1 cellular context compared by ENCODE assay signal in the genomic region with DNA sequence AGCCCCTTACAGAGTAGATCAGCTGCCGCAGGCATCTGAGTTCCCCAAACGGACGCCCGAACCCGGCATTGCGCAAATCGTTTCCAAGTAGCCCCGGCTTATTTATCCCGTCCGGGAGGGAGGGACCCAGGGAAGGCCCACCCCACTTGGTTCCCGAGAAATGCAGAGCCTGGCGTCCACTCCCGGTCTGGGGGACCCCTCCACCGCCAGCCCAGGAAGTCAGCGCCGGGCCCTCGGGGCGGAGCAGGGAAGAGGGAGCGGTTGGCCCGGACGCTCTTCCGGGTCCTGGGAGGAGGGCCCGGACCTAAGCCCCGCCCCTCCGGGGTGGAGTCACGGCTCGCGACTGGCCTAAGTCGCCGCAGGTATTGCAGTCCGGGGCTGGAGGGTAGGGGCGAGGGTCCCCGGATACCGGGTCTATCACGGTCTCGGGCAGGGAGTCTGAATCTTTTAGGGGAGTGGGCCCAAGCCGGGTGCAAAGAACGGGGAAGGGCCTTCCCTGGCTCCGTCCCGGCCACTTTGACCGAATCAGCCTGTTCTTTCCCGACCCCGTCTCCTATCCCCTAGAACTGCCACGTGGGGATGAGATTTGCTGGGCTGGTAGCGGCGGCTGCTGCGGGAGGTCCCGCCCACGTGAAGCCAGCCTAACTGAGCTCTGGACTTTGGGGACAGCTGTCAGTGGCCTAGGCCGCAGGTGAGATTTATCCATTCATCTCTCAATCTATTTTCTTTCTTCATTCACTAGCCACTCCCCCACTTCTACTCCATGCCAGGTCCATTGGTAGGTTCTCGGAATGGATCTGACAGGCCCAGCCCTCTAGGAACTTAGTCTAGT.
TF ChIP-seq lines count a peak whose summit lies in the region.

A gene with protein sequence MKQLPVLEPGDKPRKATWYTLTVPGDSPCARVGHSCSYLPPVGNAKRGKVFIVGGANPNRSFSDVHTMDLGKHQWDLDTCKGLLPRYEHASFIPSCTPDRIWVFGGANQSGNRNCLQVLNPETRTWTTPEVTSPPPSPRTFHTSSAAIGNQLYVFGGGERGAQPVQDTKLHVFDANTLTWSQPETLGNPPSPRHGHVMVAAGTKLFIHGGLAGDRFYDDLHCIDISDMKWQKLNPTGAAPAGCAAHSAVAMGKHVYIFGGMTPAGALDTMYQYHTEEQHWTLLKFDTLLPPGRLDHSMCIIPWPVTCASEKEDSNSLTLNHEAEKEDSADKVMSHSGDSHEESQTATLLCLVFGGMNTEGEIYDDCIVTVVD (plus strand): TSS at position 327 of the 832 bp plus-strand sequence. CDS start 2,472 bp downstream, outside the sequence.

TF ChIP-seq in HepG2, 621 proteins besides CTCF, POLR2A, EP300 and RAD21 (continued from another document and continues in another):
- no peak for TF ChIP-seq LCORL (IDR thresholded peaks at IDR 0.05)
- TF ChIP-seq LCORL (CRISPR knock-in tag; IDR thresholded peaks at IDR 0.05): no peak
- no peak; the same call in 1 of the 2 replicates for TF ChIP-seq FOXO1 (CRISPR knock-in tag; IDR thresholded peaks at IDR 0.05)
- TF ChIP-seq, protein P1, sequence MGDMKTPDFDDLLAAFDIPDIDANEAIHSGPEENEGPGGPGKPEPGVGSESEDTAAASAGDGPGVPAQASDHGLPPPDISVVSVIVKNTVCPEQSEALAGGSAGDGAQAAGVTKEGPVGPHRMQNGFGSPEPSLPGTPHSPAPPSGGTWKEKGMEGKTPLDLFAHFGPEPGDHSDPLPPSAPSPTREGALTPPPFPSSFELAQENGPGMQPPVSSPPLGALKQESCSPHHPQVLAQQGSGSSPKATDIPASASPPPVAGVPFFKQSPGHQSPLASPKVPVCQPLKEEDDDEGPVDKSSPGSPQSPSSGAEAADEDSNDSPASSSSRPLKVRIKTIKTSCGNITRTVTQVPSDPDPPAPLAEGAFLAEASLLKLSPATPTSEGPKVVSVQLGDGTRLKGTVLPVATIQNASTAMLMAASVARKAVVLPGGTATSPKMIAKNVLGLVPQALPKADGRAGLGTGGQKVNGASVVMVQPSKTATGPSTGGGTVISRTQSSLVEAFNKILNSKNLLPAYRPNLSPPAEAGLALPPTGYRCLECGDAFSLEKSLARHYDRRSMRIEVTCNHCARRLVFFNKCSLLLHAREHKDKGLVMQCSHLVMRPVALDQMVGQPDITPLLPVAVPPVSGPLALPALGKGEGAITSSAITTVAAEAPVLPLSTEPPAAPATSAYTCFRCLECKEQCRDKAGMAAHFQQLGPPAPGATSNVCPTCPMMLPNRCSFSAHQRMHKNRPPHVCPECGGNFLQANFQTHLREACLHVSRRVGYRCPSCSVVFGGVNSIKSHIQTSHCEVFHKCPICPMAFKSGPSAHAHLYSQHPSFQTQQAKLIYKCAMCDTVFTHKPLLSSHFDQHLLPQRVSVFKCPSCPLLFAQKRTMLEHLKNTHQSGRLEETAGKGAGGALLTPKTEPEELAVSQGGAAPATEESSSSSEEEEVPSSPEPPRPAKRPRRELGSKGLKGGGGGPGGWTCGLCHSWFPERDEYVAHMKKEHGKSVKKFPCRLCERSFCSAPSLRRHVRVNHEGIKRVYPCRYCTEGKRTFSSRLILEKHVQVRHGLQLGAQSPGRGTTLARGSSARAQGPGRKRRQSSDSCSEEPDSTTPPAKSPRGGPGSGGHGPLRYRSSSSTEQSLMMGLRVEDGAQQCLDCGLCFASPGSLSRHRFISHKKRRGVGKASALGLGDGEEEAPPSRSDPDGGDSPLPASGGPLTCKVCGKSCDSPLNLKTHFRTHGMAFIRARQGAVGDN (CRISPR knock-in tag; IDR thresholded peaks at IDR 0.05): peak; percentile 89
- no peak for TF ChIP-seq NFIC (IDR thresholded peaks at IDR 0.05; ENCODE audit: low read length)
- TF ChIP-seq, protein P2, sequence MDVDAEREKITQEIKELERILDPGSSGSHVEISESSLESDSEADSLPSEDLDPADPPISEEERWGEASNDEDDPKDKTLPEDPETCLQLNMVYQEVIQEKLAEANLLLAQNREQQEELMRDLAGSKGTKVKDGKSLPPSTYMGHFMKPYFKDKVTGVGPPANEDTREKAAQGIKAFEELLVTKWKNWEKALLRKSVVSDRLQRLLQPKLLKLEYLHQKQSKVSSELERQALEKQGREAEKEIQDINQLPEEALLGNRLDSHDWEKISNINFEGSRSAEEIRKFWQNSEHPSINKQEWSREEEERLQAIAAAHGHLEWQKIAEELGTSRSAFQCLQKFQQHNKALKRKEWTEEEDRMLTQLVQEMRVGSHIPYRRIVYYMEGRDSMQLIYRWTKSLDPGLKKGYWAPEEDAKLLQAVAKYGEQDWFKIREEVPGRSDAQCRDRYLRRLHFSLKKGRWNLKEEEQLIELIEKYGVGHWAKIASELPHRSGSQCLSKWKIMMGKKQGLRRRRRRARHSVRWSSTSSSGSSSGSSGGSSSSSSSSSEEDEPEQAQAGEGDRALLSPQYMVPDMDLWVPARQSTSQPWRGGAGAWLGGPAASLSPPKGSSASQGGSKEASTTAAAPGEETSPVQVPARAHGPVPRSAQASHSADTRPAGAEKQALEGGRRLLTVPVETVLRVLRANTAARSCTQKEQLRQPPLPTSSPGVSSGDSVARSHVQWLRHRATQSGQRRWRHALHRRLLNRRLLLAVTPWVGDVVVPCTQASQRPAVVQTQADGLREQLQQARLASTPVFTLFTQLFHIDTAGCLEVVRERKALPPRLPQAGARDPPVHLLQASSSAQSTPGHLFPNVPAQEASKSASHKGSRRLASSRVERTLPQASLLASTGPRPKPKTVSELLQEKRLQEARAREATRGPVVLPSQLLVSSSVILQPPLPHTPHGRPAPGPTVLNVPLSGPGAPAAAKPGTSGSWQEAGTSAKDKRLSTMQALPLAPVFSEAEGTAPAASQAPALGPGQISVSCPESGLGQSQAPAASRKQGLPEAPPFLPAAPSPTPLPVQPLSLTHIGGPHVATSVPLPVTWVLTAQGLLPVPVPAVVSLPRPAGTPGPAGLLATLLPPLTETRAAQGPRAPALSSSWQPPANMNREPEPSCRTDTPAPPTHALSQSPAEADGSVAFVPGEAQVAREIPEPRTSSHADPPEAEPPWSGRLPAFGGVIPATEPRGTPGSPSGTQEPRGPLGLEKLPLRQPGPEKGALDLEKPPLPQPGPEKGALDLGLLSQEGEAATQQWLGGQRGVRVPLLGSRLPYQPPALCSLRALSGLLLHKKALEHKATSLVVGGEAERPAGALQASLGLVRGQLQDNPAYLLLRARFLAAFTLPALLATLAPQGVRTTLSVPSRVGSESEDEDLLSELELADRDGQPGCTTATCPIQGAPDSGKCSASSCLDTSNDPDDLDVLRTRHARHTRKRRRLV (CRISPR knock-in tag; IDR thresholded peaks at IDR 0.05): peak; percentile 56; the same call in 1 of the 2 replicates
- TF ChIP-seq, protein P3, sequence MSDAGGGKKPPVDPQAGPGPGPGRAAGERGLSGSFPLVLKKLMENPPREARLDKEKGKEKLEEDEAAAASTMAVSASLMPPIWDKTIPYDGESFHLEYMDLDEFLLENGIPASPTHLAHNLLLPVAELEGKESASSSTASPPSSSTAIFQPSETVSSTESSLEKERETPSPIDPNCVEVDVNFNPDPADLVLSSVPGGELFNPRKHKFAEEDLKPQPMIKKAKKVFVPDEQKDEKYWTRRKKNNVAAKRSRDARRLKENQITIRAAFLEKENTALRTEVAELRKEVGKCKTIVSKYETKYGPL (CRISPR knock-in tag; IDR thresholded peaks at IDR 0.05): no peak; the same call in 1 of the 2 replicates
- TF ChIP-seq ZBTB7B (CRISPR knock-in tag; IDR thresholded peaks at IDR 0.05): peak; percentile 68
- TF ChIP-seq NRL (CRISPR knock-in tag; IDR thresholded peaks at IDR 0.05; ENCODE audit: borderline replicate concordance): peak; percentile 67; the same call in 1 of the 2 replicates
- peak; percentile 61; the same call in 1 of the 2 replicates for TF ChIP-seq ZNF547 (CRISPR knock-in tag; IDR thresholded peaks at IDR 0.05)
- TF ChIP-seq IRF2 (CRISPR knock-in tag; IDR thresholded peaks at IDR 0.05): peak; percentile 76
- peak; percentile 70 for TF ChIP-seq GABPA (IDR thresholded peaks at IDR 0.05; ENCODE audit: low read depth, low read length)
- peak; percentile 86 for TF ChIP-seq GABPA (CRISPR knock-in tag; IDR thresholded peaks at IDR 0.05; ENCODE audit: low read depth)
- no peak for TF ChIP-seq CBFB (CRISPR knock-in tag; IDR thresholded peaks at IDR 0.05)
- peak; percentile 30; the same call in 1 of the 2 replicates for TF ChIP-seq CCDC6 (CRISPR knock-in tag; IDR thresholded peaks at IDR 0.05)
- TF ChIP-seq ASH2L (IDR thresholded peaks at IDR 0.05; ENCODE audit: insufficient read length, low read depth, low read length): peak; percentile 74
- TF ChIP-seq REST (IDR thresholded peaks at IDR 0.05; ENCODE audit: borderline replicate concordance in 1 of 2, low read depth in 1 of 2, low read length in 2 of 2): peak in 1 of 2 experiments; percentile 54; a peak in 1 of 4 replicates
- 0 out of 2 replicates have a peak, but pooled peaks have one; percentile 64 for TF ChIP-seq ZNF589 (CRISPR knock-in tag; conservative IDR thresholded peaks at IDR 0.05)
- TF ChIP-seq ZNF678 (CRISPR knock-in tag; IDR thresholded peaks at IDR 0.05): no peak; the same call in 1 of the 2 replicates
- no peak for TF ChIP-seq FOXM1 (CRISPR knock-in tag; IDR thresholded peaks at IDR 0.05)
- TF ChIP-seq DR1 (CRISPR knock-in tag; IDR thresholded peaks at IDR 0.05): peak; percentile 71
- TF ChIP-seq DNMT3B (CRISPR knock-in tag; conservative IDR thresholded peaks at IDR 0.05): peak; percentile 88
- no peak for TF ChIP-seq HMG20B (CRISPR knock-in tag; conservative IDR thresholded peaks at IDR 0.05)
- 0 out of 2 replicates have a peak, but pooled peaks have one; percentile 61 for TF ChIP-seq DNMT1 (CRISPR knock-in tag; IDR thresholded peaks at IDR 0.05)
- peak; percentile 22 for TF ChIP-seq U2AF1 (optimal IDR thresholded peaks at IDR 0.05; ENCODE audit: low read depth, low read length)
- TF ChIP-seq, protein P4, sequence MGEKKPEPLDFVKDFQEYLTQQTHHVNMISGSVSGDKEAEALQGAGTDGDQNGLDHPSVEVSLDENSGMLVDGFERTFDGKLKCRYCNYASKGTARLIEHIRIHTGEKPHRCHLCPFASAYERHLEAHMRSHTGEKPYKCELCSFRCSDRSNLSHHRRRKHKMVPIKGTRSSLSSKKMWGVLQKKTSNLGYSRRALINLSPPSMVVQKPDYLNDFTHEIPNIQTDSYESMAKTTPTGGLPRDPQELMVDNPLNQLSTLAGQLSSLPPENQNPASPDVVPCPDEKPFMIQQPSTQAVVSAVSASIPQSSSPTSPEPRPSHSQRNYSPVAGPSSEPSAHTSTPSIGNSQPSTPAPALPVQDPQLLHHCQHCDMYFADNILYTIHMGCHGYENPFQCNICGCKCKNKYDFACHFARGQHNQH (CRISPR knock-in tag; IDR thresholded peaks at IDR 0.05): peak; percentile 43; the same call in 1 of the 2 replicates
- TF ChIP-seq ZNF256 (CRISPR knock-in tag; conservative IDR thresholded peaks at IDR 0.05): no peak
- TF ChIP-seq ZNF782 (CRISPR knock-in tag; IDR thresholded peaks at IDR 0.05; ENCODE audit: borderline replicate concordance): no peak
- no peak; the same call in 1 of the 2 replicates for TF ChIP-seq ZZZ3 (CRISPR knock-in tag; IDR thresholded peaks at IDR 0.05; ENCODE audit: borderline replicate concordance)
- TF ChIP-seq ZIK1 (CRISPR knock-in tag; IDR thresholded peaks at IDR 0.05; ENCODE audit: borderline replicate concordance, low read depth): peak; percentile 66; the same call in 1 of the 2 replicates
- TF ChIP-seq ZNF296 (CRISPR knock-in tag; conservative IDR thresholded peaks at IDR 0.05): 0 out of 2 replicates have a peak, but pooled peaks have one; percentile 15
- TF ChIP-seq SIN3A (IDR thresholded peaks at IDR 0.05; ENCODE audit: borderline replicate concordance, low read depth, low read length): 0 out of 2 replicates have a peak, but pooled peaks have one; percentile 56
- TF ChIP-seq TRAFD1 (CRISPR knock-in tag; IDR thresholded peaks at IDR 0.05; ENCODE audit: borderline replicate concordance): 0 out of 2 replicates have a peak, but pooled peaks have one; percentile 80
- no peak for TF ChIP-seq ZNF512 (CRISPR knock-in tag; IDR thresholded peaks at IDR 0.05)
- no peak for TF ChIP-seq NCOA2 (CRISPR knock-in tag; IDR thresholded peaks at IDR 0.05)
- no peak for TF ChIP-seq JUND (CRISPR knock-in tag; IDR thresholded peaks at IDR 0.05)
- TF ChIP-seq ZNF530 (CRISPR knock-in tag; IDR thresholded peaks at IDR 0.05; ENCODE audit: low read depth): no peak
